9 cellular contexts compared by ENCODE assay signal in genomic region chr19:45643927-45644771, GRCh38. TPM values are rescaled to one million over a fixed set of nuclear protein-coding genes. Genes with fewer than 3 reads are reported as not detected.
A peak's percentile ranks its signal among the peaks of the same experiment; 100 is the strongest.
DNase-seq lines count a peak whose midpoint lies in the region; ATAC-seq and TF ChIP-seq lines count a peak whose summit lies in the region.
"Had no signal": no experiment of that assay in that cellular context is flagged by ENCODE, and none has a peak within 500 bp of the region (broad histone marks: within the 10 kb centered on the region; RNA-seq: fewer than 3 reads in every experiment).

No MANE protein-coding gene starts in this region.

- H3K27me3 ChIP-seq in DOHH2 (ENCODE audit: control insufficient read depth, low read length): peaks cover 18% of the 10 kb centered on the region
- H3K27me3 ChIP-seq in MM.1S (replicated peaks; ENCODE audit: insufficient read depth, low read length): peaks cover 6% of the 10 kb centered on the region; the same call in 1 of the 2 replicates
- H3K27me3 ChIP-seq in neural progenitor cell: peaks cover 23% of the 10 kb centered on the region
- H3K27me3 ChIP-seq in uterus: peaks cover 0 to 6% of the 10 kb centered on the region in 2 donors
- peaks cover 0 to 32% (median 0%) of the 10 kb centered on the region in 7 donors for H3K27me3 ChIP-seq in heart right ventricle

- TF ChIP-seq POLR2A in uterus (IDR thresholded peaks at IDR 0.05): no peak

- H3K36me3 Mint-ChIP-seq in central memory CD8-positive, alpha-beta T cell (ENCODE audit: insufficient read depth): peaks cover 14% of the 10 kb centered on the region
- H3K36me3 Mint-ChIP-seq in neural progenitor cell: no peaks in the 10 kb centered on the region
- H3K36me3 Mint-ChIP-seq: memory B cell had no signal

- H3F3A ChIP-seq in DOHH2 (ENCODE audit: control insufficient read depth, insufficient read depth) (peaks cover 21% of the 10 kb centered on the region), MM.1S (ENCODE audit: insufficient read depth, low read length) (peaks cover 36% of the 10 kb centered on the region), neural progenitor cell (ENCODE audit: low read depth) (peaks cover 54% of the 10 kb centered on the region)

- 56 to 60% methylated on average over 14 of the region's 14 CpGs for WGBS in heart right ventricle, 2 donors

- DNase-seq in MM.1S (no peak), neural progenitor cell (ENCODE audit: low spot score) (no peak), uterus (no peak), heart right ventricle (no peak)
- DNase-seq in central memory CD8-positive, alpha-beta T cell (ENCODE audit: low spot score in 2 of 2): no peak

- H3K4me1 Mint-ChIP-seq in central memory CD8-positive, alpha-beta T cell: peaks cover 48% of the 10 kb centered on the region
- H3K4me1 Mint-ChIP-seq in neural progenitor cell: peaks cover 41% of the 10 kb centered on the region

- H3K9me2 ChIP-seq in DOHH2 (replicated peaks; ENCODE audit: control insufficient read depth, low read length) (no peaks in the 10 kb centered on the region), MM.1S (replicated peaks; ENCODE audit: insufficient read depth, low read length) (no peaks in the 10 kb centered on the region)

- no peak for ATAC-seq in central memory CD8-positive, alpha-beta T cell (replicated peaks; ENCODE audit: extremely low read depth, poor library complexity, severe bottlenecking)
- ATAC-seq in HG03565 (IDR thresholded peaks at IDR 0.05; ENCODE audit: unreplicated experiment) (no peak), heart right ventricle (no peak)

- H2AFZ ChIP-seq in MM.1S (ENCODE audit: low read length): no peak overlapping the region
- no peak overlapping the region for H2AFZ ChIP-seq in neural progenitor cell (replicated peaks)

- H3K4me1 ChIP-seq in DOHH2 (ENCODE audit: control insufficient read depth, low read length): peaks cover 51% of the 10 kb centered on the region
- peaks cover 7% of the 10 kb centered on the region; the same call in 1 of the 2 replicates for H3K4me1 ChIP-seq in MM.1S (ENCODE audit: low read length)
- H3K4me1 ChIP-seq in neural progenitor cell: peaks cover 5% of the 10 kb centered on the region
- H3K4me1 ChIP-seq in uterus: peaks cover 0 to under 1% of the 10 kb centered on the region in 2 donors
- peaks cover 4 to 55% (median 40%) of the 10 kb centered on the region in 9 donors for H3K4me1 ChIP-seq in heart right ventricle

- no peak for TF ChIP-seq CTCF in DOHH2 (IDR thresholded peaks at IDR 0.05; ENCODE audit: low read depth, low read length, poor library complexity, severe bottlenecking)
- no peak for TF ChIP-seq CTCF in MM.1S (IDR thresholded peaks at IDR 0.05; ENCODE audit: low read length)
- TF ChIP-seq CTCF in neural progenitor cell (IDR thresholded peaks at IDR 0.05): no peak
- no peak for TF ChIP-seq CTCF in uterus (IDR thresholded peaks at IDR 0.05)
- no peak for TF ChIP-seq CTCF in heart right ventricle (IDR thresholded peaks at IDR 0.05)

- peaks cover 6% of the 10 kb centered on the region for H3K9me3 Mint-ChIP-seq in central memory CD8-positive, alpha-beta T cell
- peaks cover 2% of the 10 kb centered on the region for H3K9me3 Mint-ChIP-seq in neural progenitor cell
- H3K9me3 Mint-ChIP-seq: memory B cell had no signal

- H3K36me3 ChIP-seq in DOHH2 (ENCODE audit: control insufficient read depth, low read length) (no peaks in the 10 kb centered on the region), MM.1S (replicated peaks; ENCODE audit: insufficient read depth, low read length) (no peaks in the 10 kb centered on the region), neural progenitor cell (no peaks in the 10 kb centered on the region), uterus (no peaks in the 10 kb centered on the region), heart right ventricle (no peaks in the 10 kb centered on the region)

- H3K4me3 Mint-ChIP-seq in central memory CD8-positive, alpha-beta T cell: peak overlapping the region; percentile 74
- peak overlapping the region; percentile 88 for H3K4me3 Mint-ChIP-seq in neural progenitor cell

- H3K9ac ChIP-seq in MM.1S (ENCODE audit: low read length) (no peak overlapping the region), neural progenitor cell (no peak overlapping the region)

- no peaks in the 10 kb centered on the region for H3K79me2 ChIP-seq in DOHH2 (ENCODE audit: control insufficient read depth, low read length)
- no peaks in the 10 kb centered on the region for H3K79me2 ChIP-seq in MM.1S (ENCODE audit: low read length)
- H3K79me2 ChIP-seq in neural progenitor cell (ENCODE audit: low read depth): no peaks in the 10 kb centered on the region

- intact Hi-C loops in uterus (cut with DNase I; ENCODE audit: low total_unique reads) (loop anchor here (5.0 kb wide), 2 partner anchors 42 to 122 kb away; partner anchors contain the start of gene GPR4), heart right ventricle (cut with DNase I) (loop anchor here (2.0 to 10.0 kb wide), 10 partner anchors 37 to 219 kb away; partner anchors contain the start of genes OPA3 (in 3 of the 10), PPM1N (in 3 of the 10), RTN2 (in 3 of the 10) and ERCC1 (in 1 of the 10))

- H3K27me3 Mint-ChIP-seq in central memory CD8-positive, alpha-beta T cell: no peaks in the 10 kb centered on the region
- peaks cover 15% of the 10 kb centered on the region for H3K27me3 Mint-ChIP-seq in neural progenitor cell (ENCODE audit: insufficient read depth, low read depth)

- no peaks in the 10 kb centered on the region for H3K9me3 ChIP-seq in DOHH2 (ENCODE audit: control insufficient read depth, insufficient read depth, low read length)
- no peaks in the 10 kb centered on the region for H3K9me3 ChIP-seq in MM.1S (replicated peaks; ENCODE audit: insufficient read depth, low read length)
- H3K9me3 ChIP-seq in neural progenitor cell (ENCODE audit: low read depth): no peaks in the 10 kb centered on the region
- no peaks in the 10 kb centered on the region for H3K9me3 ChIP-seq in uterus
- no peaks in the 10 kb centered on the region for H3K9me3 ChIP-seq in heart right ventricle

- H3K27ac Mint-ChIP-seq in central memory CD8-positive, alpha-beta T cell (ENCODE audit: low read depth): no peak overlapping the region
- no peak overlapping the region for H3K27ac Mint-ChIP-seq in neural progenitor cell

- H3K27ac ChIP-seq in DOHH2 (ENCODE audit: low read depth, low read length) (no peak overlapping the region), MM.1S (ENCODE audit: low read length) (no peak overlapping the region), neural progenitor cell (no peak overlapping the region), uterus (no peak overlapping the region), heart right ventricle (no peak overlapping the region)

- no peak overlapping the region for H3K4me3 ChIP-seq in DOHH2 (ENCODE audit: low read length)
- H3K4me3 ChIP-seq in MM.1S (ENCODE audit: low read length): no peak overlapping the region
- peak overlapping the region; percentile 61 for H3K4me3 ChIP-seq in neural progenitor cell
- no peak overlapping the region for H3K4me3 ChIP-seq in uterus
- no peak overlapping the region for H3K4me3 ChIP-seq in heart right ventricle

- H3K4me2 ChIP-seq in DOHH2 (ENCODE audit: low read length) (peak overlapping the region; percentile 94; the same call in 1 of the 2 replicates), MM.1S (ENCODE audit: low read depth, low read length) (peak overlapping the region; percentile 97; the same call in 1 of the 2 replicates), neural progenitor cell (peak overlapping the region; percentile 86)

- H4K20me1 ChIP-seq in DOHH2 (ENCODE audit: control insufficient read depth, insufficient read depth, low read depth, low read length) (no peaks in the 10 kb centered on the region), MM.1S (ENCODE audit: insufficient read depth, low read length) (no peaks in the 10 kb centered on the region), neural progenitor cell (ENCODE audit: low read depth) (peaks cover 4% of the 10 kb centered on the region)

RNA-seq across cellular contexts. Expression of gene EML2, which starts 5.0 kb away (rescaled TPM):
- total RNA-seq in neural progenitor cell (ENCODE audit: low replicate concordance) (15.9 and 20.3 TPM in 2 replicates), uterus (10 to 100 TPM in 2 of 4 donors, 1 to 10 TPM in 2; 1.2 to 18.4 (median 11.6) TPM), heart right ventricle (10 to 100 TPM; 30.2 to 54.5 (median 46.1) TPM)
- polyA plus RNA-seq in heart right ventricle: 10 to 100 TPM; 17.3 to 26.8 TPM

RNA-seq across cellular contexts. Expression of gene GIPR, which starts 23.9 kb away (rescaled TPM):
- total RNA-seq in neural progenitor cell (ENCODE audit: low replicate concordance): not detected in 2 replicates
- under 1 TPM in 1 of 4 donors, not detected in 3; 0.98 TPM for total RNA-seq in uterus
- 1 to 10 TPM; 2.4 to 7.8 (median 4.4) TPM for total RNA-seq in heart right ventricle
- 10 to 100 TPM in 1 of 2 donors, 1 to 10 TPM in 1; 2.4 to 16.6 TPM for polyA plus RNA-seq in heart right ventricle
- total RNA-seq: LHCN-M2 had no signal

RNA-seq across cellular contexts. Expression of gene GPR4, which starts 42.1 kb away (rescaled TPM):
- total RNA-seq in neural progenitor cell (ENCODE audit: low replicate concordance): not detected in 2 replicates
- total RNA-seq in uterus: 10 to 100 TPM in 1 of 4 donors, 1 to 10 TPM in 2, under 1 TPM in 1; 0.62 to 13.5 (median 6.6) TPM
- total RNA-seq in heart right ventricle: 10 to 100 TPM in 1 of 10 donors, 1 to 10 TPM in 9; 2.3 to 29.4 (median 5.2) TPM
- polyA plus RNA-seq in heart right ventricle: 1 to 10 TPM; 5.7 to 9.4 TPM
- total RNA-seq: LHCN-M2 had no signal

RNA-seq across cellular contexts. Expression of gene SNRPD2, which starts 47.6 kb away (rescaled TPM):
- 330 and 405 TPM in 2 replicates for total RNA-seq in neural progenitor cell (ENCODE audit: low replicate concordance)
- total RNA-seq in uterus: 100 to 1,000 TPM in 3 of 4 donors, 10 to 100 TPM in 1; 96.0 to 386 (median 310) TPM
- total RNA-seq in heart right ventricle: 100 to 1,000 TPM; 216 to 268 (median 240) TPM
- polyA plus RNA-seq in heart right ventricle: 100 to 1,000 TPM; 316 to 464 TPM

RNA-seq across cellular contexts. Expression of gene QPCTL, which starts 48.3 kb away (rescaled TPM):
- total RNA-seq in neural progenitor cell (ENCODE audit: low replicate concordance) (4.5 and 15.7 TPM in 2 replicates), uterus (10 to 100 TPM in 1 of 4 donors, 1 to 10 TPM in 2, not detected in 1; 6.5 to 18.2 (median 9.5) TPM), heart right ventricle (1 to 10 TPM; 1.8 to 3.5 (median 2.4) TPM)
- 1 to 10 TPM; 4.1 to 4.5 TPM for polyA plus RNA-seq in heart right ventricle
